In genomic region chr4:113762851-113763172, GRCh38 we compare ENCODE assay signal across 8 cellular contexts. TPM values are rescaled to one million over a fixed set of nuclear protein-coding genes. Genes with fewer than 3 reads are reported as not detected.
DNase-seq lines count a peak whose midpoint lies in the region; ATAC-seq and TF ChIP-seq lines count a peak whose summit lies in the region.

No MANE protein-coding gene starts in this region.

- intact Hi-C loops in testis (cut with DNase I; ENCODE audit: low total_unique reads) (loop anchor here (5.0 kb wide), 1 partner anchor 216 kb away; no protein-coding TSS in a partner anchor), posterior vena cava (cut with DNase I) (loop anchor here (10.0 kb wide), 1 partner anchor 368 kb away; no protein-coding TSS in a partner anchor)

- H3K36me3 Mint-ChIP-seq in activated CD4-positive, alpha-beta T cell treated with anti-CD3 and anti-CD28 coated beads, Interleukin-2, amount 10 ng/mL, durations not matched to agents 7 days and 5 days (ENCODE audit: low read depth), result peaks cover 16% of the 10 kb centered on the region
- peaks cover 18% of the 10 kb centered on the region for H3K36me3 Mint-ChIP-seq in activated naive CD8-positive, alpha-beta T cell treated with anti-CD3 and anti-CD28 coated beads, Interleukin-2, amount 50 U/mL, for 24 hours (ENCODE audit: low read depth)

- no peaks in the 10 kb centered on the region for H3K4me1 ChIP-seq in testis

- WGBS in testis, 2 donors, result 0% methylated on average over 8 of the region's 8 CpGs

- peaks cover 33% of the 10 kb centered on the region for H3K4me1 Mint-ChIP-seq in activated CD4-positive, alpha-beta T cell treated with anti-CD3 and anti-CD28 coated beads, Interleukin-2, amount 10 ng/mL, durations not matched to agents 7 days and 5 days
- H3K4me1 Mint-ChIP-seq in activated naive CD8-positive, alpha-beta T cell treated with anti-CD3 and anti-CD28 coated beads, Interleukin-2, amount 50 U/mL, for 24 hours, result peaks cover 45% of the 10 kb centered on the region

- no peak for TF ChIP-seq POLR2A in testis (IDR thresholded peaks at IDR 0.05)

- H3K9me3 Mint-ChIP-seq in activated CD4-positive, alpha-beta T cell treated with anti-CD3 and anti-CD28 coated beads, Interleukin-2, amount 10 ng/mL, durations not matched to agents 7 days and 5 days, result no peaks in the 10 kb centered on the region
- H3K9me3 Mint-ChIP-seq in activated naive CD8-positive, alpha-beta T cell treated with anti-CD3 and anti-CD28 coated beads, Interleukin-2, amount 50 U/mL, for 24 hours, result no peaks in the 10 kb centered on the region

- no peaks in the 10 kb centered on the region for H3K36me3 ChIP-seq in testis (ENCODE audit: low read depth, missing control alignments)

- H3K27me3 Mint-ChIP-seq in activated CD4-positive, alpha-beta T cell treated with anti-CD3 and anti-CD28 coated beads, Interleukin-2, amount 10 ng/mL, durations not matched to agents 7 days and 5 days, result no peaks in the 10 kb centered on the region
- H3K27me3 Mint-ChIP-seq in activated naive CD8-positive, alpha-beta T cell treated with anti-CD3 and anti-CD28 coated beads, Interleukin-2, amount 50 U/mL, for 24 hours, result peaks cover 3% of the 10 kb centered on the region

- no peaks in the 10 kb centered on the region for H3K9me3 ChIP-seq in testis

- H3K27ac Mint-ChIP-seq in activated CD4-positive, alpha-beta T cell treated with anti-CD3 and anti-CD28 coated beads, Interleukin-2, amount 10 ng/mL, durations not matched to agents 7 days and 5 days, result peak overlapping the region; percentile 99
- peak overlapping the region; percentile 92 for H3K27ac Mint-ChIP-seq in activated naive CD8-positive, alpha-beta T cell treated with anti-CD3 and anti-CD28 coated beads, Interleukin-2, amount 50 U/mL, for 24 hours

- TF ChIP-seq CTCF in testis (IDR thresholded peaks at IDR 0.05), result peak in 1 of 3 experiments; percentile 7

- peak overlapping the region; percentile 98 for H3K27ac ChIP-seq in layer of hippocampus (ENCODE audit: low read depth, low read length)
- peak overlapping the region; percentile 97 to 99 for H3K27ac ChIP-seq in testis

- peak overlapping the region; percentile 86 to 93 for H3K4me3 ChIP-seq in testis

- POLR2A ChIA-PET in activated CD4-positive, alpha-beta T cell treated with anti-CD3 and anti-CD28 coated beads, Interleukin-2, amount 10 ng/mL, durations not matched to agents 7 days and 5 days (lab: Charles Lee), result no interaction called here

- DNase-seq in activated CD4-positive, alpha-beta T cell treated with anti-CD3 and anti-CD28 coated beads, Interleukin-2, amount 10 ng/mL, durations not matched to agents 7 days and 5 days, result no peak
- no peak for DNase-seq in activated CD4-positive, alpha-beta T cell treated with anti-CD3 and anti-CD28 coated beads, Interleukin-2, amount 50 U/mL, for 1 hour
- no peak for DNase-seq in activated naive CD8-positive, alpha-beta T cell treated with anti-CD3 and anti-CD28 coated beads, Interleukin-2, amount 50 U/mL, for 24 hours
- DNase-seq in testis (no peak), posterior vena cava (ENCODE audit: low spot score) (no peak), MV-4-11 (lab: John Stamatoyannopoulos, UW) (no peak)
- no peak for DNase-seq in stimulated activated CD8-positive, alpha-beta memory T cell treated with anti-CD3 and anti-CD28 coated beads, Interleukin-4, amount 100 ng/mL, for 48 hours

- no peaks in the 10 kb centered on the region for H3K27me3 ChIP-seq in layer of hippocampus (ENCODE audit: control insufficient read depth, insufficient read depth, low read length)
- H3K27me3 ChIP-seq in testis, result no peaks in the 10 kb centered on the region

- peak overlapping the region; percentile 99 for H3K4me3 Mint-ChIP-seq in activated CD4-positive, alpha-beta T cell treated with anti-CD3 and anti-CD28 coated beads, Interleukin-2, amount 10 ng/mL, durations not matched to agents 7 days and 5 days
- H3K4me3 Mint-ChIP-seq in activated naive CD8-positive, alpha-beta T cell treated with anti-CD3 and anti-CD28 coated beads, Interleukin-2, amount 50 U/mL, for 24 hours, result peak overlapping the region; percentile 94

- CTCF ChIA-PET in activated CD4-positive, alpha-beta T cell treated with anti-CD3 and anti-CD28 coated beads, Interleukin-2, amount 10 ng/mL, durations not matched to agents 7 days and 5 days (lab: Charles Lee), result interaction anchor here (0.5 to 1.3 kb wide), 2 partner anchors 182 to 215 kb away, joined by 3 read pairs; no protein-coding TSS in a partner anchor

- no peak for ATAC-seq in activated naive CD8-positive, alpha-beta T cell treated with anti-CD3 and anti-CD28 coated beads, Interleukin-2, amount 50 U/mL, for 24 hours

RNA-seq across cellular contexts. Expression of gene CAMK2D, which starts 1.3 kb away (rescaled TPM):
- total RNA-seq in activated CD4-positive, alpha-beta T cell treated with anti-CD3 and anti-CD28 coated beads, Interleukin-2, amount 10 ng/mL, durations not matched to agents 7 days and 5 days, result 10 to 100 TPM; 37.8 to 38.5 TPM
- 10 to 100 TPM; 72.4 to 88.1 TPM for total RNA-seq in testis
- polyA plus RNA-seq in testis (ENCODE audit: insufficient read depth, low read depth, low replicate concordance), result 31.2 TPM
- 10 to 100 TPM; 51.5 to 67.2 TPM for total RNA-seq in posterior vena cava
